ENCODE assay signal across 12 cellular contexts in the genomic region with DNA sequence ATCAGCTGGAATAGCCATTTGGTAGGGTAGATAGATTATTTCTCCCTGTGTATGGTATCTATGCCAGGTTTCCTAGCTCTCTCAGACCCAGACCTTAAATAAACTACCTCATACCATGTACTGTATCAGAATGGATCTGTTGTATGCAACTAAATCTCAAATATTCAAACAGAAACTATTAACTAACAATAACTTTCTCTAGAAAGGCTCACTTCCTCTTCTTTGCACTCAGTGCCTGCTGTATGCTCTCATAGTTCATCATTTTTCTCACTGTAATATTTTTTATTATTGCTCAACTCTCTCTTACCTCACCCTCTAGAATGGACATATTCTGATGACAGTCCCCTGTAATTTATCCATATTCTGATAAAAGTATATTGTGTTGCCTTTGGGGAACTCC.
"Had no signal": no experiment of that assay in that cellular context is flagged by ENCODE, and none has a peak within 500 bp of the region (broad histone marks: within the 10 kb centered on the region; RNA-seq: fewer than 3 reads in every experiment).

No MANE protein-coding gene starts in this region.

- H3K36me3 ChIP-seq: cardiac muscle cell, heart left ventricle, prostate gland, right lobe of liver, WERI-Rb-1 had no signal

- H3K9me3 ChIP-seq: prostate gland, right lobe of liver had no signal

- H3K27me3 ChIP-seq: cardiac muscle cell, heart left ventricle, right lobe of liver had no signal

- H3K27ac ChIP-seq: cardiac muscle cell, heart left ventricle, prostate gland, right lobe of liver, WERI-Rb-1 had no signal

- DNase-seq: activated CD4-positive, alpha-beta T cell treated with anti-CD3 and anti-CD28 coated beads for 48 hours; activated naive CD4-positive, alpha-beta T cell treated with Interleukin-2 at 50 U/mL for 16 hours; effector CD8-positive, alpha-beta T cell; heart left ventricle; left colon; occipital lobe; right lobe of liver; stimulated activated naive CD4-positive, alpha-beta T cell treated with Interleukin-2 at 50 U/mL for 16 hours; trophoblast cell; WERI-Rb-1 had no signal

- H3K4me3 ChIP-seq: cardiac muscle cell, heart left ventricle, prostate gland, right lobe of liver had no signal

- ATAC-seq: heart left ventricle, left colon, right lobe of liver had no signal

- H3K4me1 ChIP-seq: heart left ventricle, prostate gland, right lobe of liver had no signal
